In the genomic region with DNA sequence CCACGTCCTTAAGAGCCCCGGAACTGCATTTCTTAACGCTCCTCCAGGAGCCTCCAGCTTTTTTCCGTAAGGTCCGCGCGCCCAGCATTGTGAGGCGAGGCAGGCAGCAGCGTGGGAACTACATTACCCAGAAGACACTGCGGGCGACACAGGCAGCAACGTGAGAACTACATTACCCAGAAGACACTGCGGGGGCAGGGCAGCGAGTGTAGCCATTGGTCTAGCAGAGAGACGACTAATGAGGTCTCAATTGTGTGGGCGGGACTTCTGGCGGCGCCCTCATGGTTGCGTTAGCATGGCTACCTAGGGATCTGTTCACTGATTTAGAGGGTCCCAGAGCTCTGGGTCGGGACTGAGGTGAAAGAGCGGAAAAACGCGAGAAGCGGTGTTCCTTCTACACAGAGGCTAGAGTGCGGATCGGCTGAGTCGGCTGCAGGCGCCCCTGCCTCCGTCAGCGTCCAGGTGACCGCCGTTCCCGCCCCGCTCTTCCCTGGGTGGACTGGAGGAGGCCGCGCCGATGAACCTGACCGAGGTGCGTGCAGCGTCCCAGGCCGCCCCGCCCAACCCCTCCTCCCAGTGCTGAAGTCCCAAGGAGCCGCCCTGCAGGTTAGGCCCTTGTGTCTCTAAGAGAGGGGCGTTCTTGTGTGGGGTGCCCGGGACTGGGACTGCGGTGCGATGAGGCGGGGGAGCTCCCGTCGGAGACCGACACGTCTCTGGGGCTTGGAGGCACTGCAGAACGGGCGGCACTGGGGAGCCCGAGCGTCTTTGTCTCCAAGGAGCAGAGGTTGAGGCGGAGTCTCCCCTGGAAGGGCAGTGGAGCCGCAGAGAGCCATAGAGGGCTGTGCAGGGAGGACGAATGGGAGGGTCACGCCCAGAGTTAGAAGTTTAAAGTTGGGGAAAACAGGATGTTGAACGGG, we compare ENCODE assay signal across 8 cellular contexts. TPM values are rescaled to one million over a fixed set of nuclear protein-coding genes. Genes with fewer than 3 reads are reported as not detected.
A peak's percentile ranks its signal among the peaks of the same experiment; 100 is the strongest.
DNase-seq lines count a peak whose midpoint lies in the region; ATAC-seq and TF ChIP-seq lines count a peak whose summit lies in the region.

Gene ZNF749 (plus strand): TSS at position 264 of the 917 bp plus-strand sequence. CDS start 254 bp downstream, at position 518.

- WGBS in esophagus muscularis mucosa = under 1% methylated on average over 14 of the region's 61 CpGs

- H3K36me3 Mint-ChIP-seq in activated T-cell treated with anti-CD3 and anti-CD28 coated beads, Interleukin-2, amount 50 U/mL, for 4 hours (ENCODE audit: insufficient read depth) = peaks cover 31% of the 10 kb centered on the region

- peak; percentile 99 for DNase-seq in DMS79 treated with DMSO at 0.1 percent for 48 hours (lab: John Stamatoyannopoulos, UW)
- DNase-seq in Peyer's patch = peak; percentile 94 to 100 (median 99)
- DNase-seq in activated T-cell treated with anti-CD3 and anti-CD28 coated beads, Interleukin-2, amount 50 U/mL, for 4 hours = peak; percentile 95
- peak; percentile 100 for DNase-seq in esophagus muscularis mucosa (ENCODE audit: extremely low spot score)
- DNase-seq in stimulated activated CD8-positive, alpha-beta memory T cell treated with anti-CD3 and anti-CD28 coated beads, Interleukin-7, amount 100 ng/mL, for 1 hour (ENCODE audit: low read depth in 2 of 2) = peak; percentile 89 to 90

- H3K27me3 ChIP-seq in Peyer's patch = no peaks in the 10 kb centered on the region
- H3K27me3 ChIP-seq in esophagus muscularis mucosa = no peaks in the 10 kb centered on the region
- H3K27me3 ChIP-seq in muscle layer of colon (ENCODE audit: control insufficient read depth in 1 of 2, insufficient read depth in 2 of 2, low read length in 2 of 2) = no peaks in the 10 kb centered on the region

- no peaks in the 10 kb centered on the region for H3K27me3 Mint-ChIP-seq in activated T-cell treated with anti-CD3 and anti-CD28 coated beads, Interleukin-2, amount 50 U/mL, for 4 hours (ENCODE audit: low read depth)

- H3K9me3 Mint-ChIP-seq in activated T-cell treated with anti-CD3 and anti-CD28 coated beads, Interleukin-2, amount 50 U/mL, for 4 hours = peaks cover 11% of the 10 kb centered on the region

- peak; percentile 40 to 46 for TF ChIP-seq POLR2A in Peyer's patch (IDR thresholded peaks at IDR 0.05)
- TF ChIP-seq POLR2A in esophagus muscularis mucosa (IDR thresholded peaks at IDR 0.05; ENCODE audit: low read depth) = no peak

- H3K9me3 ChIP-seq in KOPT-K1 (ENCODE audit: insufficient read depth, low read length, poor library complexity, severe bottlenecking) = no peaks in the 10 kb centered on the region
- peaks cover 0 to 2% (median 0%) of the 10 kb centered on the region in 4 donors for H3K9me3 ChIP-seq in Peyer's patch
- peaks cover 0 to 2% (median 0%) of the 10 kb centered on the region in 4 donors for H3K9me3 ChIP-seq in esophagus muscularis mucosa
- H3K9me3 ChIP-seq in muscle layer of colon (ENCODE audit: low read length) = peaks cover 3% of the 10 kb centered on the region

- H3K4me3 Mint-ChIP-seq in activated T-cell treated with anti-CD3 and anti-CD28 coated beads, Interleukin-2, amount 50 U/mL, for 4 hours = peak within 1 kb of the TSS; percentile 98

- peaks cover 27% of the 10 kb centered on the region for H3K4me1 Mint-ChIP-seq in activated T-cell treated with anti-CD3 and anti-CD28 coated beads, Interleukin-2, amount 50 U/mL, for 4 hours (ENCODE audit: low read depth)

- H3K4me3 ChIP-seq in Peyer's patch = peak within 1 kb of the TSS; percentile 58 to 90 (median 78)
- H3K4me3 ChIP-seq in esophagus muscularis mucosa = peak within 1 kb of the TSS; percentile 75 to 85 (median 80)
- H3K4me3 ChIP-seq in muscle layer of colon (ENCODE audit: low read depth in 1 of 2, low read length in 2 of 2) = peak within 1 kb of the TSS; percentile 71 to 80

- H3K9ac ChIP-seq in muscle layer of colon (ENCODE audit: low read length) = peak within 1 kb of the TSS; percentile 42

- peaks cover 23% of the 10 kb centered on the region for H3K36me3 ChIP-seq in KOPT-K1 (ENCODE audit: insufficient read depth, low read length)
- no peaks in the 10 kb centered on the region for H3K36me3 ChIP-seq in Peyer's patch
- peaks cover 0 to 18% (median 10%) of the 10 kb centered on the region in 4 donors for H3K36me3 ChIP-seq in esophagus muscularis mucosa
- H3K36me3 ChIP-seq in muscle layer of colon (ENCODE audit: insufficient read depth, low read length) = peaks cover 9% of the 10 kb centered on the region

- H3K4me1 ChIP-seq in Peyer's patch = peaks cover 0 to 11% (median 0%) of the 10 kb centered on the region in 4 donors
- H3K4me1 ChIP-seq in esophagus muscularis mucosa = peaks cover 16 to 25% (median 22%) of the 10 kb centered on the region in 4 donors
- H3K4me1 ChIP-seq in muscle layer of colon (ENCODE audit: insufficient read depth, low read length) = peaks cover 17% of the 10 kb centered on the region

- ATAC-seq in GM21825 (IDR thresholded peaks at IDR 0.05; ENCODE audit: unreplicated experiment) = peak; percentile 96
- ATAC-seq in activated T-cell treated with anti-CD3 and anti-CD28 coated beads, Interleukin-2, amount 50 U/mL, for 4 hours = peak; percentile 98

- peak within 1 kb of the TSS; percentile 51 for H3K27ac ChIP-seq in KOPT-K1 (ENCODE audit: low read depth, low read length, poor library complexity, severe bottlenecking)
- peak within 1 kb of the TSS; percentile 58 to 88 (median 72) for H3K27ac ChIP-seq in Peyer's patch
- peak within 1 kb of the TSS; percentile 47 to 74 (median 59) for H3K27ac ChIP-seq in esophagus muscularis mucosa (replicated peaks in 1 of 4)
- H3K27ac ChIP-seq in muscle layer of colon (ENCODE audit: low read depth, low read length) = peak within 1 kb of the TSS; percentile 52

- intact Hi-C loops in esophagus muscularis mucosa (cut with DNase I) = loop anchor here (2.0 kb wide), 1 partner anchor 25 kb away; the partner anchor contains the start of gene ZNF17

- TF ChIP-seq CTCF in Peyer's patch (IDR thresholded peaks at IDR 0.05) (no peak), esophagus muscularis mucosa (IDR thresholded peaks at IDR 0.05) (no peak)

- TF ChIP-seq EP300 in esophagus muscularis mucosa (IDR thresholded peaks at IDR 0.05) = no peak

RNA-seq across cellular contexts. Expression of gene ZNF749, which starts in this region (rescaled TPM):
- total RNA-seq in Peyer's patch (10 to 100 TPM in 2 of 4 donors, 1 to 10 TPM in 2; 5.7 to 12.8 (median 10.6) TPM), esophagus muscularis mucosa (1 to 10 TPM; 2.5 to 6.4 (median 4.6) TPM)
- total RNA-seq in activated T-cell treated with anti-CD3 and anti-CD28 coated beads, Interleukin-2, amount 50 U/mL, for 4 hours = 10 to 100 TPM; 23.2 to 32.8 (median 26.5) TPM

Comparison
In these comparisons a context has a peak if more than half of its experiments do, and no peak if none do; other contexts are left out.
1. Peak in every context shown above with its lines: DNase-seq, ATAC-seq, H3K4me3 ChIP-seq and H3K27ac ChIP-seq.